Comparison of ENCODE assay signal across 3 cellular contexts in genomic region chr21:24856326-24856725, GRCh38.
A peak's percentile ranks its signal among the peaks of the same experiment; 100 is the strongest.
TF ChIP-seq lines count a peak whose summit lies in the region.

No MANE protein-coding gene starts in this region.

TF ChIP-seq in HepG2, 621 proteins besides CTCF, POLR2A, EP300 and RAD21:
- TF ChIP-seq TCF12 (IDR thresholded peaks at IDR 0.05) (no peak), TCF12 (CRISPR knock-in tag; IDR thresholded peaks at IDR 0.05) (no peak), CEBPB (IDR thresholded peaks at IDR 0.05; ENCODE audit: borderline replicate concordance, low read depth, low read length) (0 out of 2 replicates have a peak, but pooled peaks have one; percentile 6), ETV5 (CRISPR knock-in tag; IDR thresholded peaks at IDR 0.05; ENCODE audit: borderline replicate concordance) (no peak), ZNF737 (CRISPR knock-in tag; IDR thresholded peaks at IDR 0.05; ENCODE audit: borderline replicate concordance) (no peak)
- TF ChIP-seq, protein P1, sequence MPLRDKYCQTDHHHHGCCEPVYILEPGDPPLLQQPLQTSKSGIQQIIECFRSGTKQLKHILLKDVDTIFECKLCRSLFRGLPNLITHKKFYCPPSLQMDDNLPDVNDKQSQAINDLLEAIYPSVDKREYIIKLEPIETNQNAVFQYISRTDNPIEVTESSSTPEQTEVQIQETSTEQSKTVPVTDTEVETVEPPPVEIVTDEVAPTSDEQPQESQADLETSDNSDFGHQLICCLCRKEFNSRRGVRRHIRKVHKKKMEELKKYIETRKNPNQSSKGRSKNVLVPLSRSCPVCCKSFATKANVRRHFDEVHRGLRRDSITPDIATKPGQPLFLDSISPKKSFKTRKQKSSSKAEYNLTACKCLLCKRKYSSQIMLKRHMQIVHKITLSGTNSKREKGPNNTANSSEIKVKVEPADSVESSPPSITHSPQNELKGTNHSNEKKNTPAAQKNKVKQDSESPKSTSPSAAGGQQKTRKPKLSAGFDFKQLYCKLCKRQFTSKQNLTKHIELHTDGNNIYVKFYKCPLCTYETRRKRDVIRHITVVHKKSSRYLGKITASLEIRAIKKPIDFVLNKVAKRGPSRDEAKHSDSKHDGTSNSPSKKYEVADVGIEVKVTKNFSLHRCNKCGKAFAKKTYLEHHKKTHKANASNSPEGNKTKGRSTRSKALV (CRISPR knock-in tag; IDR thresholded peaks at IDR 0.05), result no peak

TF ChIP-seq in IMR-90, 13 proteins besides CTCF, POLR2A, EP300 and RAD21:
- no peak for TF ChIP-seq SMC3 (IDR thresholded peaks at IDR 0.05; ENCODE audit: low read depth, low read length)
- TF ChIP-seq BHLHE40 (IDR thresholded peaks at IDR 0.05; ENCODE audit: low read depth, low read length), result no peak
- peak; percentile 54 for TF ChIP-seq CEBPB (IDR thresholded peaks at IDR 0.05; ENCODE audit: low read depth, low read length)
- TF ChIP-seq RCOR1 (IDR thresholded peaks at IDR 0.05; ENCODE audit: insufficient replicate concordance, low read length), result no peak
- TF ChIP-seq NFE2L2 (IDR thresholded peaks at IDR 0.05; ENCODE audit: low read depth, low read length), result no peak
- no peak for TF ChIP-seq RFX5 (IDR thresholded peaks at IDR 0.05; ENCODE audit: low read depth, low read length)
- no peak for TF ChIP-seq ELK1 (IDR thresholded peaks at IDR 0.05; ENCODE audit: borderline replicate concordance, low read depth, low read length)
- TF ChIP-seq MXI1 (IDR thresholded peaks at IDR 0.05; ENCODE audit: borderline replicate concordance, low read depth, low read length), result no peak
- TF ChIP-seq MAFK (IDR thresholded peaks at IDR 0.05; ENCODE audit: low read depth, low read length), result no peak

TF ChIP-seq in K562, 482 proteins besides CTCF, POLR2A, EP300 and RAD21:
- TF ChIP-seq SMC3 (conservative IDR thresholded peaks at IDR 0.05; ENCODE audit: insufficient read depth, low read depth, low read length) (no peak), CEBPG (CRISPR knock-in tag; IDR thresholded peaks at IDR 0.05) (no peak), CEBPG (tag; conservative IDR thresholded peaks at IDR 0.05 in 1 of 2, IDR thresholded peaks at IDR 0.05 in 1 of 2) (peak in 1 of 2 experiments; percentile 76; a peak in 2 of 4 replicates), ZNF311 (CRISPR knock-in tag; IDR thresholded peaks at IDR 0.05) (no peak), LARP7 (IDR thresholded peaks at IDR 0.05) (no peak)
- TF ChIP-seq, protein P2, sequence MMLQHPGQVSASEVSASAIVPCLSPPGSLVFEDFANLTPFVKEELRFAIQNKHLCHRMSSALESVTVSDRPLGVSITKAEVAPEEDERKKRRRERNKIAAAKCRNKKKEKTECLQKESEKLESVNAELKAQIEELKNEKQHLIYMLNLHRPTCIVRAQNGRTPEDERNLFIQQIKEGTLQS (IDR thresholded peaks at IDR 0.05), result peak; percentile 40; the same call in 1 of the 2 replicates
- TF ChIP-seq, protein P2 (CRISPR knock-in tag; conservative IDR thresholded peaks at IDR 0.05), result no peak
TF ChIP-seq in K562: peak in this region for 2.
